ENCODE assay signal across 28 cellular contexts in the genomic region with DNA sequence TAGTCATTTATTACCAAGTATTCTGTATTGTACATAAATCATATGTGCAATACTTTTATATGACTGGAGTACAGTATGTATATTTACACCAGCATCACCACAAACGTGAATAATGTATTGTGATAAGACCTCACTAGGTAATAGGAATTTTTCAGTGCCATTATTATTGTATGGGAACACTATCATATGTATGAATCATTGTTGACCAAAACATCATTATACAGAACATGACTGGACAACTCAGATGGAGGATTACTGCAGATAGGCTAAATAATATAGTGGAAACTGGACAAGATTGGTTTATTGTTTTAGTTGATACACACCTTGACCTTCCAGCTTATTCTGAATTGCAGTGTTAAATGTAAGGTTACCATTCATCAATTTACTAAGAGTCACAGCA. TPM values are rescaled to one million over a fixed set of nuclear protein-coding genes. Genes with fewer than 3 reads are reported as not detected.
A peak's percentile ranks its signal among the peaks of the same experiment; 100 is the strongest.
DNase-seq lines count a peak whose midpoint lies in the region; ATAC-seq, FAIRE-seq and TF ChIP-seq lines count a peak whose summit lies in the region.
"Had no signal": no experiment of that assay in that cellular context is flagged by ENCODE, and none has a peak within 500 bp of the region (broad histone marks: within the 10 kb centered on the region; RNA-seq: fewer than 3 reads in every experiment).

No MANE protein-coding gene starts in this region.

- CTCF ChIA-PET in endothelial cell of umbilical vein (lab: Charles Lee) = interaction anchor here (0.6 kb wide), 1 partner anchor 70 kb away, joined by 3 read pairs; no protein-coding TSS in a partner anchor

- FAIRE-seq in endothelial cell of umbilical vein (lab: Jason Lieb, UNC) = no peak
- FAIRE-seq: A204.1, G401.6 had no signal

- H3K4me1 ChIP-seq in endothelial cell of umbilical vein (ENCODE audit: control insufficient read depth, extremely low read depth, insufficient read depth, low read length) (no peaks in the 10 kb centered on the region), smooth muscle cell (ENCODE audit: low read depth) (no peaks in the 10 kb centered on the region), heart right ventricle (peaks cover 0 to 14% (median 0%) of the 10 kb centered on the region in 9 donors)

- no peak overlapping the region for H3K27ac Mint-ChIP-seq in activated T-cell treated with anti-CD3 and anti-CD28 coated beads, Interleukin-2, amount 50 U/mL, for 24 hours
- H3K27ac Mint-ChIP-seq: CD4-positive, alpha-beta memory T cell; GM23338 had no signal

- WGBS in smooth muscle cell (ENCODE audit: low lambda C conversion rate) = 89% methylated on average over 1 of the region's 1 CpG
- WGBS in heart right ventricle, 2 donors = 58 to 59% methylated on average over 1 of the region's 1 CpG

- peaks cover 3% of the 10 kb centered on the region for H4K20me1 ChIP-seq in endothelial cell of umbilical vein (replicated peaks; ENCODE audit: control insufficient read depth, extremely low read depth, insufficient read depth, low read length)
- peaks cover 86% of the 10 kb centered on the region for H4K20me1 ChIP-seq in smooth muscle cell (ENCODE audit: low read depth)

- peaks cover 20% of the 10 kb centered on the region for H3K4me1 Mint-ChIP-seq in activated T-cell treated with anti-CD3 and anti-CD28 coated beads, Interleukin-2, amount 50 U/mL, for 24 hours (ENCODE audit: low read depth)

- H3K4me3 Mint-ChIP-seq in activated T-cell treated with anti-CD3 and anti-CD28 coated beads, Interleukin-2, amount 50 U/mL, for 24 hours = no peak overlapping the region
- H3K4me3 Mint-ChIP-seq: CD4-positive, alpha-beta memory T cell; GM23338 had no signal

- no peaks in the 10 kb centered on the region for H3K9me1 ChIP-seq in endothelial cell of umbilical vein (replicated peaks; ENCODE audit: control insufficient read depth, extremely low read depth, insufficient read depth, low read length)

- peaks cover 6% of the 10 kb centered on the region for H3F3A ChIP-seq in smooth muscle cell (ENCODE audit: low read depth)

- H3K27me3 ChIP-seq in endothelial cell of umbilical vein (ENCODE audit: control insufficient read depth in 2 of 2, insufficient read depth in 2 of 2, low read length in 2 of 2) = no peaks in the 10 kb centered on the region
- H3K27me3 ChIP-seq in smooth muscle cell (ENCODE audit: low read depth) = no peaks in the 10 kb centered on the region
- no peaks in the 10 kb centered on the region for H3K27me3 ChIP-seq in heart right ventricle
- H3K27me3 ChIP-seq: BLaER1 treated with 17β-estradiol and CSF1 and Interleukin-3, amounts not matched to agents 10 nM and 100 nM; SJSA1 had no signal

- DNase-seq in ELR (ENCODE audit: low read depth) (peak; percentile 51), NCI-H226 (peak; percentile 29), endothelial cell of umbilical vein (ENCODE audit: low read depth, low spot score) (no peak), smooth muscle cell (lab: John Stamatoyannopoulos, UW; ENCODE audit: unreplicated experiment) (no peak), heart right ventricle (no peak)
- DNase-seq in activated T-cell treated with anti-CD3 and anti-CD28 coated beads, Interleukin-2, amount 50 U/mL, for 24 hours = no peak
- DNase-seq: AML-193; CD4-positive, alpha-beta memory T cell; COR-L47; DMS53; Kasumi-1; NCI-H1092 treated with DMSO at 0.1 percent for 48 hours; NCI-H1436 treated with DMSO at 0.1 percent for 48 hours; NCI-H187 treated with DMSO at 0.1 percent for 48 hours; NCI-H2107; NCI-H446 treated with DMSO at 0.1 percent for 48 hours; NCI-H526; NCI-H82; NK-92 treated with Interleukin-12 subunit alpha and Interleukin-12 subunit beta, amount 100 ng/mL, for 24 hours; PC-9; Right ventricle myocardium superior had no signal

- H3K4me2 ChIP-seq in endothelial cell of umbilical vein (ENCODE audit: insufficient read depth, low read length) (no peak overlapping the region), smooth muscle cell (no peak overlapping the region)
- H3K4me2 ChIP-seq: BLaER1 treated with 17β-estradiol and CSF1 and Interleukin-3, amounts not matched to agents 10 nM and 100 nM; GM23338; PC-9 had no signal

- H3K4me3 ChIP-seq in endothelial cell of umbilical vein (replicated peaks in 1 of 3; ENCODE audit: insufficient read depth in 1 of 3, low read depth in 1 of 3, low read length in 3 of 3) = no peak overlapping the region
- H3K4me3 ChIP-seq in smooth muscle cell = no peak overlapping the region
- no peak overlapping the region for H3K4me3 ChIP-seq in heart right ventricle
- H3K4me3 ChIP-seq: BLaER1 treated with 17β-estradiol and CSF1 and Interleukin-3, amounts not matched to agents 10 nM and 100 nM; GM23338; HAP-1; PC-9; SJSA1 had no signal

- H3K27ac ChIP-seq in endothelial cell of umbilical vein (ENCODE audit: insufficient read depth, low read depth, low read length) (no peak overlapping the region), smooth muscle cell (ENCODE audit: low read depth) (peak overlapping the region; percentile 23), heart right ventricle (no peak overlapping the region)
- H3K27ac ChIP-seq: BLaER1 treated with 17β-estradiol and CSF1 and Interleukin-3, amounts not matched to agents 10 nM and 100 nM; PC-9; SJSA1 had no signal

- H3K9ac ChIP-seq in endothelial cell of umbilical vein (replicated peaks; ENCODE audit: extremely low read depth, insufficient read depth, low read length) (no peak overlapping the region), smooth muscle cell (ENCODE audit: low read depth) (no peak overlapping the region)
- H3K9ac ChIP-seq: BLaER1 treated with 17β-estradiol and CSF1 and Interleukin-3, amounts not matched to agents 10 nM and 100 nM had no signal

- no peaks in the 10 kb centered on the region for H3K9me3 ChIP-seq in endothelial cell of umbilical vein (replicated peaks; ENCODE audit: control insufficient read depth, insufficient read depth, low read length)
- no peaks in the 10 kb centered on the region for H3K9me3 ChIP-seq in smooth muscle cell (replicated peaks; ENCODE audit: low read depth)
- H3K9me3 ChIP-seq in heart right ventricle = no peaks in the 10 kb centered on the region
- H3K9me3 ChIP-seq: BLaER1 treated with 17β-estradiol and CSF1 and Interleukin-3, amounts not matched to agents 10 nM and 100 nM; HAP-1; SJSA1 had no signal

- intact Hi-C loops in endothelial cell of umbilical vein (cut with micrococcal nuclease) = no loop called here
- intact Hi-C loops in heart right ventricle (cut with DNase I) = loop anchor here in 3 of 10 donors (5.0 to 10.0 kb wide), 3 partner anchors 142 to 265 kb away; no protein-coding TSS in a partner anchor

- H3K27me3 Mint-ChIP-seq in activated T-cell treated with anti-CD3 and anti-CD28 coated beads, Interleukin-2, amount 50 U/mL, for 24 hours = no peaks in the 10 kb centered on the region
- H3K27me3 Mint-ChIP-seq: CD4-positive, alpha-beta memory T cell had no signal

- TF ChIP-seq POLR2A in endothelial cell of umbilical vein (IDR thresholded peaks at IDR 0.05; ENCODE audit: low read depth, low read length) = no peak

- H3K9me3 Mint-ChIP-seq in activated T-cell treated with anti-CD3 and anti-CD28 coated beads, Interleukin-2, amount 50 U/mL, for 24 hours = no peaks in the 10 kb centered on the region
- H3K9me3 Mint-ChIP-seq: CD4-positive, alpha-beta memory T cell; GM23338 had no signal

- POLR2A ChIA-PET in endothelial cell of umbilical vein (lab: Charles Lee) = no interaction called here

- H3K36me3 ChIP-seq in endothelial cell of umbilical vein (ENCODE audit: control insufficient read depth in 2 of 2, extremely low read depth in 1 of 2, insufficient read depth in 2 of 2, low read length in 2 of 2) = peaks cover 7 to 18% of the 10 kb centered on the region in 2 experiments
- peaks cover 3% of the 10 kb centered on the region for H3K36me3 ChIP-seq in smooth muscle cell (ENCODE audit: low read depth)
- H3K36me3 ChIP-seq in heart right ventricle = peaks cover 0 to 97% (median 24%) of the 10 kb centered on the region in 9 donors

- H3K36me3 Mint-ChIP-seq in activated T-cell treated with anti-CD3 and anti-CD28 coated beads, Interleukin-2, amount 50 U/mL, for 24 hours (ENCODE audit: low read depth) = peaks cover 87% of the 10 kb centered on the region

- ATAC-seq in HG03095 (IDR thresholded peaks at IDR 0.05; ENCODE audit: unreplicated experiment) (no peak), heart right ventricle (no peak)
- ATAC-seq: GM23338 had no signal

- H3K79me2 ChIP-seq in endothelial cell of umbilical vein (ENCODE audit: control insufficient read depth, insufficient read depth, low read length) (peaks cover 34% of the 10 kb centered on the region), smooth muscle cell (ENCODE audit: low read depth) (peaks cover 94% of the 10 kb centered on the region)

- no peak overlapping the region for H2AFZ ChIP-seq in endothelial cell of umbilical vein (ENCODE audit: low read depth, low read length)
- no peak overlapping the region for H2AFZ ChIP-seq in smooth muscle cell (ENCODE audit: low read depth)
- H2AFZ ChIP-seq: GM23338, PC-9 had no signal

- dilution Hi-C loops in endothelial cell of umbilical vein (cut with MboI; ENCODE audit: extremely low pct_ligation_motif_present, low sequenced_read_pairs) = no loop called here

- no TSS peak for BruUV-seq in endothelial cell of umbilical vein (replicated peaks; lab: Mats Ljungman, UMichigan)

- TF ChIP-seq CTCF in endothelial cell of umbilical vein (IDR thresholded peaks at IDR 0.05; ENCODE audit: extremely low read depth in 1 of 2, insufficient read depth in 1 of 2, low read depth in 1 of 2, low read length in 2 of 2) (no peak), smooth muscle cell (IDR thresholded peaks at IDR 0.05; ENCODE audit: borderline replicate concordance, insufficient read depth, poor library complexity, severe bottlenecking) (no peak), heart right ventricle (IDR thresholded peaks at IDR 0.05) (no peak)

TF ChIP-seq in endothelial cell of umbilical vein, 7 proteins besides CTCF, POLR2A, EP300 and RAD21:
- TF ChIP-seq FOS (IDR thresholded peaks at IDR 0.05; ENCODE audit: borderline replicate concordance, insufficient read depth, low read length) = peak; percentile 14
- TF ChIP-seq, protein P1, sequence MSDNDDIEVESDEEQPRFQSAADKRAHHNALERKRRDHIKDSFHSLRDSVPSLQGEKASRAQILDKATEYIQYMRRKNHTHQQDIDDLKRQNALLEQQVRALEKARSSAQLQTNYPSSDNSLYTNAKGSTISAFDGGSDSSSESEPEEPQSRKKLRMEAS (IDR thresholded peaks at IDR 0.05; ENCODE audit: insufficient read depth, insufficient read length) = no peak

RNA-seq across cellular contexts. Expression of gene VAPA, which starts 33.4 kb away (rescaled TPM):
- 163 TPM in 2 replicates for total RNA-seq in endothelial cell of umbilical vein
- 83.4 and 105 TPM in 2 replicates for polyA plus RNA-seq in endothelial cell of umbilical vein
- polyA plus RNA-seq in endothelial cell of umbilical vein (2011; cell fraction: cytosol; rRNA removed) = 210 and 227 TPM in 2 replicates
- 108 and 160 TPM in 2 replicates for polyA plus RNA-seq in endothelial cell of umbilical vein (2011; cell fraction: nucleus; rRNA removed)
- polyA plus RNA-seq in endothelial cell of umbilical vein (2012) = 114 and 176 TPM in 2 replicates
- polyA minus RNA-seq in endothelial cell of umbilical vein = 99.5 and 102 TPM in 2 replicates
- 183 TPM for polyA minus RNA-seq in endothelial cell of umbilical vein (2011; cell fraction: cytosol; rRNA and poly(A)+ RNA removed)
- 105 and 121 TPM in 2 replicates for polyA minus RNA-seq in endothelial cell of umbilical vein (2011; cell fraction: nucleus; rRNA and poly(A)+ RNA removed)
- 350 and 386 TPM in 2 replicates for total RNA-seq in smooth muscle cell
- polyA plus RNA-seq in smooth muscle cell = 315 and 334 TPM in 2 replicates
- 100 to 1,000 TPM; 202 to 269 (median 237) TPM for total RNA-seq in heart right ventricle
- polyA plus RNA-seq in heart right ventricle = 100 to 1,000 TPM in 1 of 2 donors, 10 to 100 TPM in 1; 33.2 to 152 TPM

Comparison
In these comparisons a context has a peak if more than half of its experiments do, and no peak if none do; other contexts are left out.
1. DNase-seq: peak in ELR (single experiment) and NCI-H226 (single experiment); none in endothelial cell of umbilical vein (single experiment), smooth muscle cell (single experiment), heart right ventricle (0 of 2) and activated T-cell treated with anti-CD3 and anti-CD28 coated beads, Interleukin-2, amount 50 U/mL, for 24 hours (single experiment).